ENCODE assay signal across 8 cellular contexts in the genomic region with DNA sequence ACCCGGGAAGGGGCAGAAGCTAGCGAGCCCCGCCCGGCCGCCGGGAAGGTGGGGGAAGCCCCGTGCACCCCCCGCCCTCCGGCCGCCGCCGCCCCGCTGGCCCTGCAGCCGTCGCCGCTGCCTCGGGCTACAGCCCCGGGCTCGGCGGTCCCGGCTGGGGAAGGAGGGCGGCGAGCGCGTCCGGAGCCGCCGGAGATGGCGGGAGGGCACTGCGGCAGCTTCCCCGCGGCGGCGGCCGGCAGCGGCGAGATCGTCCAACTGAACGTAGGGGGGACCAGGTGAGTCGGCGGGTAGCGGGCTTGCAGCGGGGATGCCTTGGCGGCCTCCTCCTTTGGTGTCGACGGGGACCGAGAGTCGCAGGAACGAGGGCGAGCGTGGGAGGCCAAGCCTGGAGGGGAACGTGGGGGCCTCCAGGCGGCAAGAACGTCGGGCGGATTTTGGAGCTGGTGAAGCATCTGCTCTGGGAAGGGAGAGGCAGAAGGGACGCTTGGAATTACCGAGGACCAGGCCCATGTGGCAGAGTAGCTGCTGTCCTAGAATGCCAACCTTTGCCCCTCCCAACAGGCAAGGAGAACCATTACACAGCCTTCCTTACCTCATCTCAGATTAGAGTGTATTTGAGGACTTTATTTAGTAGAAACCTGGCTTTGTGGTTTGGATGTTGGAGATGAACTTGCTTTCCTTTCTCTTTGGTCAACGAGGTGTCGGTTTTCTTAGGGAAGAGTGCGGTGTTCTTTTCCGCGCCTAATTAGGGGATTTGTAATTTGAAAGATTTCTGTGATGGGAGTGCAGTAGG. TPM values are rescaled to one million over a fixed set of nuclear protein-coding genes. Genes with fewer than 3 reads are reported as not detected.
DNase-seq lines count a peak whose midpoint lies in the region; ATAC-seq and TF ChIP-seq lines count a peak whose summit lies in the region.

No MANE protein-coding gene starts in this region.

- H3K27ac ChIP-seq in testis: peak overlapping the region; percentile 96 to 98

- H3K4me1 Mint-ChIP-seq in natural killer cell: peaks cover 18 to 19% of the 10 kb centered on the region in 2 donors

- DNase-seq in COLO829 (ENCODE audit: low spot score) (peak; percentile 66), NCI-H748 (lab: John Stamatoyannopoulos, UW; ENCODE audit: unreplicated experiment) (peak; percentile 75), fibroblast of peridontal ligament (ENCODE audit: extremely low read depth) (peak; percentile 53), natural killer cell (peak; percentile 20), testis (peak; percentile 65)
- DNase-seq in activated T-cell treated with anti-CD3 and anti-CD28 coated beads, Interleukin-2, amount 50 U/mL, for 1 hour: peak; percentile 38

- peaks cover 2 to 4% of the 10 kb centered on the region in 2 donors for H3K9me3 Mint-ChIP-seq in natural killer cell

- TF ChIP-seq CTCF in natural killer cell (IDR thresholded peaks at IDR 0.05) (no peak), testis (IDR thresholded peaks at IDR 0.05) (no peak)

- H3K27me3 Mint-ChIP-seq in natural killer cell (ENCODE audit: low read depth in 2 of 2): peaks cover 6 to 19% of the 10 kb centered on the region in 2 donors

- intact Hi-C loops in natural killer cell (cut with micrococcal nuclease) (no loop called here), testis (cut with DNase I; ENCODE audit: low total_unique reads) (no loop called here)

- H3K4me3 ChIP-seq in testis: peak overlapping the region; percentile 87 to 93

- no peaks in the 10 kb centered on the region for H3K27me3 ChIP-seq in testis

- H3K9me3 ChIP-seq in testis: no peaks in the 10 kb centered on the region

- H3K4me3 Mint-ChIP-seq in natural killer cell: peak overlapping the region; percentile 92

- 0 to 1% methylated on average over 17 to 48 of the region's 63 CpGs for WGBS in testis, 2 donors

- peak overlapping the region; percentile 3 to 86 for H3K27ac Mint-ChIP-seq in natural killer cell

- no peaks in the 10 kb centered on the region for H3K36me3 Mint-ChIP-seq in natural killer cell

- H3K36me3 ChIP-seq in testis (ENCODE audit: low read depth, missing control alignments): no peaks in the 10 kb centered on the region

- peak; percentile 75 for ATAC-seq in GM19397 (IDR thresholded peaks at IDR 0.05; ENCODE audit: unreplicated experiment)
- peak; percentile 44 for ATAC-seq in HG03457 (IDR thresholded peaks at IDR 0.05; ENCODE audit: unreplicated experiment)
- ATAC-seq in natural killer cell: peak; percentile 53 to 84 (median 63)

- H3K4me1 ChIP-seq in testis: peaks cover 37% of the 10 kb centered on the region

- no peak for TF ChIP-seq POLR2A in testis (IDR thresholded peaks at IDR 0.05)

RNA-seq across cellular contexts. Expression of gene KCTD3, which starts 0.6 kb away (rescaled TPM):
- total RNA-seq in natural killer cell (1 to 10 TPM; 2.1 to 4.5 (median 3.1) TPM), testis (10 to 100 TPM; 70.2 to 81.5 TPM)
- polyA plus RNA-seq in testis (ENCODE audit: insufficient read depth, low read depth, low replicate concordance): 38.1 TPM

Comparison
In these comparisons a context has a peak if more than half of its experiments do, and no peak if none do; other contexts are left out.
1. Peak in every context shown above with its lines: DNase-seq, ATAC-seq, H3K4me3 ChIP-seq and H3K27ac ChIP-seq.
2. DNase-seq: peak in every context shown above with its lines; median percentile 75 in NCI-H748; 66 in COLO829; 65 in testis; 53 in fibroblast of peridontal ligament; 38 in activated T-cell treated with anti-CD3 and anti-CD28 coated beads, Interleukin-2, amount 50 U/mL, for 1 hour; 20 in natural killer cell.
3. RNA of gene KCTD3, which starts 0.6 kb away (total RNA-seq): 70.2 to 81.5 TPM in testis; 2.1 to 4.5 TPM in natural killer cell; every median in the first group is over 10 times any median in the second.